In genomic region chr4:92381640-92382039, GRCh38 we compare ENCODE assay signal across 25 cellular contexts.
DNase-seq lines count a peak whose midpoint lies in the region; FAIRE-seq and TF ChIP-seq lines count a peak whose summit lies in the region.
"Had no signal": no experiment of that assay in that cellular context is flagged by ENCODE, and none has a peak within 500 bp of the region (broad histone marks: within the 10 kb centered on the region; RNA-seq: fewer than 3 reads in every experiment).

No MANE protein-coding gene starts in this region.

- H3K9ac ChIP-seq in astrocyte (ENCODE audit: low read length) (no peak overlapping the region), smooth muscle cell (ENCODE audit: low read depth) (no peak overlapping the region)

- no peaks in the 10 kb centered on the region for H3K36me3 ChIP-seq in astrocyte (ENCODE audit: insufficient read depth, low read length)
- H3K36me3 ChIP-seq in smooth muscle cell (ENCODE audit: low read depth): no peaks in the 10 kb centered on the region
- H3K36me3 ChIP-seq: Peyer's patch, right lobe of liver, SJSA1 had no signal

- H3K27me3 ChIP-seq in astrocyte (ENCODE audit: insufficient read depth, low read length): no peaks in the 10 kb centered on the region
- H3K27me3 ChIP-seq in smooth muscle cell (ENCODE audit: low read depth): no peaks in the 10 kb centered on the region
- H3K27me3 ChIP-seq: Peyer's patch, right lobe of liver, SJSA1 had no signal

- no peaks in the 10 kb centered on the region for H3K27me3 Mint-ChIP-seq in astrocyte (ENCODE audit: low read depth, unreplicated experiment)
- no peaks in the 10 kb centered on the region for H3K27me3 Mint-ChIP-seq in T-helper 2 cell treated with Interferon-gamma antibody and Interleukin-4, amounts not matched to agents 5 μg/mL and 100 μg/mL, for 36 hours (ENCODE audit: low read depth)
- H3K27me3 Mint-ChIP-seq: brain had no signal

- H3K9me3 Mint-ChIP-seq in astrocyte (ENCODE audit: unreplicated experiment): peaks cover 5% of the 10 kb centered on the region
- H3K9me3 Mint-ChIP-seq in T-helper 2 cell treated with Interferon-gamma antibody and Interleukin-4, amounts not matched to agents 5 μg/mL and 100 μg/mL, for 36 hours: peaks cover 5% of the 10 kb centered on the region

- H3K27ac ChIP-seq in astrocyte (ENCODE audit: low read depth, low read length) (no peak overlapping the region), smooth muscle cell (ENCODE audit: low read depth) (no peak overlapping the region)
- H3K27ac ChIP-seq: Peyer's patch, right lobe of liver, SJSA1 had no signal

- no peaks in the 10 kb centered on the region for H3F3A ChIP-seq in smooth muscle cell (ENCODE audit: low read depth)

- peaks cover 5% of the 10 kb centered on the region for H3K4me1 Mint-ChIP-seq in astrocyte (ENCODE audit: low read depth, unreplicated experiment)
- no peaks in the 10 kb centered on the region for H3K4me1 Mint-ChIP-seq in T-helper 2 cell treated with Interferon-gamma antibody and Interleukin-4, amounts not matched to agents 5 μg/mL and 100 μg/mL, for 36 hours (ENCODE audit: low read depth)

- no peaks in the 10 kb centered on the region for H3K9me3 ChIP-seq in astrocyte (ENCODE audit: insufficient read depth, low read depth, low read length)
- no peaks in the 10 kb centered on the region for H3K9me3 ChIP-seq in smooth muscle cell (replicated peaks; ENCODE audit: low read depth)
- H3K9me3 ChIP-seq: Peyer's patch, right lobe of liver, SJSA1 had no signal

- H4K20me1 ChIP-seq in astrocyte (ENCODE audit: insufficient read depth, low read length): no peaks in the 10 kb centered on the region
- no peaks in the 10 kb centered on the region for H4K20me1 ChIP-seq in smooth muscle cell (ENCODE audit: low read depth)

- no peak for TF ChIP-seq CTCF in astrocyte (IDR thresholded peaks at IDR 0.05; ENCODE audit: insufficient read depth, low read depth, low read length)
- no peak for TF ChIP-seq CTCF in fibroblast of the aortic adventitia (IDR thresholded peaks at IDR 0.05; ENCODE audit: insufficient read depth, low read length)
- no peak for TF ChIP-seq CTCF in smooth muscle cell (IDR thresholded peaks at IDR 0.05; ENCODE audit: borderline replicate concordance, insufficient read depth, poor library complexity, severe bottlenecking)

- H3K27ac Mint-ChIP-seq in astrocyte (ENCODE audit: unreplicated experiment): no peak overlapping the region
- no peak overlapping the region for H3K27ac Mint-ChIP-seq in T-helper 2 cell treated with Interferon-gamma antibody and Interleukin-4, amounts not matched to agents 5 μg/mL and 100 μg/mL, for 36 hours
- H3K27ac Mint-ChIP-seq: brain had no signal

- H3K36me3 Mint-ChIP-seq in astrocyte (ENCODE audit: low read depth, unreplicated experiment): no peaks in the 10 kb centered on the region
- H3K36me3 Mint-ChIP-seq in T-helper 2 cell treated with Interferon-gamma antibody and Interleukin-4, amounts not matched to agents 5 μg/mL and 100 μg/mL, for 36 hours (ENCODE audit: low read depth): no peaks in the 10 kb centered on the region

- DNase-seq in NCI-H226: peak; percentile 18
- peak; percentile 73 for DNase-seq in astrocyte (ENCODE audit: low read depth)
- peak; percentile 16 for DNase-seq in fibroblast of the aortic adventitia (ENCODE audit: low read depth)
- DNase-seq in urothelium cell line (ENCODE audit: low spot score): peak; percentile 9
- no peak for DNase-seq in DMS79 treated with DMSO at 0.1 percent for 48 hours (lab: John Stamatoyannopoulos, UW)
- no peak for DNase-seq in T-helper 2 cell treated with Interferon-gamma antibody and Interleukin-4, amounts not matched to agents 5 μg/mL and 100 μg/mL, for 36 hours (ENCODE audit: low spot score)
- DNase-seq in smooth muscle cell (lab: John Stamatoyannopoulos, UW; ENCODE audit: unreplicated experiment): no peak
- DNase-seq: activated CD4-positive, alpha-beta T cell treated with anti-CD3 and anti-CD28 coated beads for 4 hours; activated CD8-positive, alpha-beta memory T cell treated with anti-CD3 and anti-CD28 coated beads for 24 hours; activated effector memory CD4-positive, alpha-beta T cell treated with anti-CD3 and anti-CD28 coated beads, Interleukin-2, amount 50 U/mL, for 16 hours; Calu3; effector CD4-positive, alpha-beta T cell; Karpas-422; mesendoderm; MV-4-11; NCI-H146; NK-92 treated with Interleukin-12 subunit alpha and Interleukin-12 subunit beta, amount 100 ng/mL, for 24 hours; Peyer's patch; posterior cingulate gyrus; right lobe of liver; stimulated activated naive CD4-positive, alpha-beta T cell treated with Interleukin-2 at 50 U/mL for 16 hours had no signal

- no peak overlapping the region for H3K4me3 Mint-ChIP-seq in astrocyte (ENCODE audit: unreplicated experiment)
- H3K4me3 Mint-ChIP-seq in T-helper 2 cell treated with Interferon-gamma antibody and Interleukin-4, amounts not matched to agents 5 μg/mL and 100 μg/mL, for 36 hours: no peak overlapping the region
- H3K4me3 Mint-ChIP-seq: brain had no signal

- no peaks in the 10 kb centered on the region for H3K79me2 ChIP-seq in astrocyte (ENCODE audit: insufficient read depth, low read length)
- no peaks in the 10 kb centered on the region for H3K79me2 ChIP-seq in smooth muscle cell (ENCODE audit: low read depth)

- no peak for FAIRE-seq in astrocyte (lab: Jason Lieb, UNC)
- no peak for FAIRE-seq in urothelium cell line (lab: Jason Lieb, UNC)
- FAIRE-seq: colon, frontal cortex had no signal

- no peak overlapping the region for H3K4me2 ChIP-seq in astrocyte (ENCODE audit: low read length)
- no peak overlapping the region for H3K4me2 ChIP-seq in smooth muscle cell

- H3K4me3 ChIP-seq in astrocyte (ENCODE audit: insufficient read depth, low read depth, low read length): no peak overlapping the region
- H3K4me3 ChIP-seq in fibroblast of the aortic adventitia (ENCODE audit: low read depth, low read length): no peak overlapping the region
- no peak overlapping the region for H3K4me3 ChIP-seq in smooth muscle cell
- H3K4me3 ChIP-seq: Peyer's patch, right lobe of liver, SJSA1 had no signal

- no peaks in the 10 kb centered on the region for H3K4me1 ChIP-seq in astrocyte (ENCODE audit: insufficient read depth, low read length)
- no peaks in the 10 kb centered on the region for H3K4me1 ChIP-seq in smooth muscle cell (ENCODE audit: low read depth)
- H3K4me1 ChIP-seq: Peyer's patch, right lobe of liver, SJSA1 had no signal

- no peak overlapping the region for H2AFZ ChIP-seq in astrocyte (ENCODE audit: low read depth, low read length)
- no peak overlapping the region for H2AFZ ChIP-seq in smooth muscle cell (ENCODE audit: low read depth)

Comparison
In these comparisons a context has a peak if more than half of its experiments do, and no peak if none do; other contexts are left out.
1. DNase-seq: peak in NCI-H226 (single experiment), astrocyte (single experiment), fibroblast of the aortic adventitia (single experiment) and urothelium cell line (single experiment); none in DMS79 treated with DMSO at 0.1 percent for 48 hours (single experiment), T-helper 2 cell treated with Interferon-gamma antibody and Interleukin-4, amounts not matched to agents 5 μg/mL and 100 μg/mL, for 36 hours (single experiment) and smooth muscle cell (single experiment).